In genomic region chr9:126852289-126852688, GRCh38 we compare ENCODE assay signal across 1 cellular context.
TF ChIP-seq lines count a peak whose summit lies in the region.

No MANE protein-coding gene starts in this region.

TF ChIP-seq in K562, 482 proteins besides CTCF, POLR2A, EP300 and RAD21 (continued from another document):
- TF ChIP-seq HINFP (tag; conservative IDR thresholded peaks at IDR 0.05; ENCODE audit: low read depth) = no peak
- no peak for TF ChIP-seq GTF2E2 (tag; IDR thresholded peaks at IDR 0.05)
- TF ChIP-seq PBX2 (CRISPR knock-in tag; IDR thresholded peaks at IDR 0.05; ENCODE audit: low read depth) = no peak
- TF ChIP-seq PBX2 (tag; conservative IDR thresholded peaks at IDR 0.05; ENCODE audit: low read depth) = 0 out of 2 replicates have a peak, but pooled peaks have one; percentile 12
- TF ChIP-seq ZBTB7A (IDR thresholded peaks at IDR 0.05; ENCODE audit: borderline replicate concordance, control insufficient read depth, low read depth, low read length) = no peak
- TF ChIP-seq TAF1 (IDR thresholded peaks at IDR 0.05; ENCODE audit: control insufficient read depth, extremely low read depth, insufficient read depth, low read length, severe bottlenecking) = no peak
- TF ChIP-seq ZBTB12 (CRISPR knock-in tag; IDR thresholded peaks at IDR 0.05) = no peak
- TF ChIP-seq TARDBP (IDR thresholded peaks at IDR 0.05) = no peak
- no peak for TF ChIP-seq POLR2AphosphoS5 (IDR thresholded peaks at IDR 0.05; ENCODE audit: control insufficient read depth, insufficient read depth, low read depth, low read length)
- TF ChIP-seq ZNF316 (IDR thresholded peaks at IDR 0.05) = no peak
- no peak for TF ChIP-seq KAT8 (IDR thresholded peaks at IDR 0.05; ENCODE audit: low read depth)
